In genomic region chr1:182845894-182846293, GRCh38 we compare ENCODE assay signal across 13 cellular contexts.
"Had no signal": no experiment of that assay in that cellular context is flagged by ENCODE, and none has a peak within 500 bp of the region (broad histone marks: within the 10 kb centered on the region; RNA-seq: fewer than 3 reads in every experiment).

No MANE protein-coding gene starts in this region.

- H3K9me3 Mint-ChIP-seq: immature natural killer cell; naive thymus-derived CD8-positive, alpha-beta T cell; stimulated activated effector memory CD8-positive, alpha-beta T cell treated with anti-CD3 and anti-CD28 coated beads, Interleukin-12 subunit alpha, Interleukin-12 subunit beta, amount 100 ng/mL, for 72 hours had no signal

- DNase-seq: activated naive CD4-positive, alpha-beta T cell treated with anti-CD3 and anti-CD28 coated beads, Interleukin-2, amount 50 U/mL, for 16 hours; brain microvascular endothelial cell; glutamatergic neuron; immature natural killer cell; left colon; naive thymus-derived CD8-positive, alpha-beta T cell; posterior cingulate gyrus; T1000; upper lobe of left lung had no signal

- H3K9me3 ChIP-seq: SJSA1, upper lobe of left lung had no signal

- H3K4me3 Mint-ChIP-seq: immature natural killer cell had no signal

- ATAC-seq: left colon had no signal

- H3K27ac ChIP-seq: brain microvascular endothelial cell, SJSA1, upper lobe of left lung had no signal

- H3K27me3 ChIP-seq: brain microvascular endothelial cell, SJSA1, upper lobe of left lung had no signal

- H3K27me3 Mint-ChIP-seq: naive thymus-derived CD8-positive, alpha-beta T cell had no signal

- H3K4me3 ChIP-seq: lung, SJSA1, smooth muscle cell, upper lobe of left lung had no signal
